Comparison of ENCODE assay signal across 8 cellular contexts in genomic region chr12:55729592-55730446, GRCh38. TPM values are rescaled to one million over a fixed set of nuclear protein-coding genes. Genes with fewer than 3 reads are reported as not detected.
DNase-seq lines count a peak whose midpoint lies in the region; ATAC-seq and TF ChIP-seq lines count a peak whose summit lies in the region.

No MANE protein-coding gene starts in this region.

- peak overlapping the region; percentile 61 for H3K4me3 ChIP-seq in BE2C (ENCODE audit: low read depth, low read length)
- peak overlapping the region; percentile 95 for H3K4me3 ChIP-seq in coronary artery

- ATAC-seq in GM18909 (IDR thresholded peaks at IDR 0.05; ENCODE audit: poor library complexity, unreplicated experiment) (peak; percentile 60), HG03135 (IDR thresholded peaks at IDR 0.05; ENCODE audit: unreplicated experiment) (peak; percentile 49)
- ATAC-seq in activated CD4-positive, CD25-positive, alpha-beta regulatory T cell treated with anti-CD3 and anti-CD28 coated beads, Interleukin-2, amount 50 U/mL, for 24 hours: peak; percentile 61 to 69

- H3K4me1 ChIP-seq in BE2C: no peaks in the 10 kb centered on the region; the same call in 1 of the 2 replicates

- DNase-seq in BE2C (peak; percentile 94), NCI-H2227 treated with DMSO at 0.1 percent for 48 hours (lab: John Stamatoyannopoulos, UW) (peak; percentile 42), coronary artery (ENCODE audit: low spot score) (peak; percentile 95), left kidney (ENCODE audit: low read depth, low spot score) (peak; percentile 97)
- DNase-seq in stimulated activated CD4-positive, alpha-beta T cell treated with anti-CD3 and anti-CD28 coated beads, Interleukin-1b, Interleukin-23, amount 100 ng/mL, for 48 hours: peak; percentile 74

- H3K27me3 ChIP-seq in BE2C: no peaks in the 10 kb centered on the region

- TF ChIP-seq CTCF in BE2C (IDR thresholded peaks at IDR 0.05; ENCODE audit: low read depth, low read length): no peak
- no peak for TF ChIP-seq CTCF in coronary artery (IDR thresholded peaks at IDR 0.05)

- H3K36me3 ChIP-seq in BE2C: peaks cover 8% of the 10 kb centered on the region

- no peaks in the 10 kb centered on the region for H3K9me3 ChIP-seq in BE2C

- H3K27ac ChIP-seq in coronary artery: peak overlapping the region; percentile 96 to 98

RNA-seq across cellular contexts. Expression of gene CD63, which starts 1.0 kb away (rescaled TPM):
- polyA plus RNA-seq in BE2C (2012; ENCODE audit: insufficient read depth, insufficient read length, low read depth): 1,347 TPM

RNA-seq across cellular contexts. Expression of gene RDH5, which starts 9.6 kb away (rescaled TPM):
- polyA plus RNA-seq in BE2C (2012; ENCODE audit: insufficient read depth, insufficient read length, low read depth): 2.2 TPM

RNA-seq across cellular contexts. Expression of gene GDF11, which starts 13.1 kb away (rescaled TPM):
- polyA plus RNA-seq in BE2C (2012; ENCODE audit: insufficient read depth, insufficient read length, low read depth): 111 TPM

RNA-seq across cellular contexts. Expression of gene BLOC1S1, which starts 14.0 kb away (rescaled TPM):
- 146 TPM for polyA plus RNA-seq in BE2C (2012; ENCODE audit: insufficient read depth, insufficient read length, low read depth)

RNA-seq across cellular contexts. Expression of gene ITGA7, which starts 22.1 kb away (rescaled TPM):
- polyA plus RNA-seq in BE2C (2012; ENCODE audit: insufficient read depth, insufficient read length, low read depth): 3.1 TPM

Comparison
In these comparisons a context has a peak if more than half of its experiments do, and no peak if none do; other contexts are left out.
1. Peak in every context shown above with its lines: DNase-seq, ATAC-seq, H3K4me3 ChIP-seq and H3K27ac ChIP-seq.
2. DNase-seq: peak in every context shown above with its lines; median percentile 97 in left kidney; 95 in coronary artery; 94 in BE2C; 74 in stimulated activated CD4-positive, alpha-beta T cell treated with anti-CD3 and anti-CD28 coated beads, Interleukin-1b, Interleukin-23, amount 100 ng/mL, for 48 hours; 42 in NCI-H2227 treated with DMSO at 0.1 percent for 48 hours.